In genomic region chr17:28494445-28495188, GRCh38 we compare ENCODE assay signal across 9 cellular contexts. TPM values are rescaled to one million over a fixed set of nuclear protein-coding genes. Genes with fewer than 3 reads are reported as not detected.
A peak's percentile ranks its signal among the peaks of the same experiment; 100 is the strongest.
DNase-seq lines count a peak whose midpoint lies in the region; ATAC-seq and FAIRE-seq lines count a peak whose summit lies in the region.
"Had no signal": no experiment of that assay in that cellular context is flagged by ENCODE, and none has a peak within 500 bp of the region (broad histone marks: within the 10 kb centered on the region; RNA-seq: fewer than 3 reads in every experiment).

No MANE protein-coding gene starts in this region.

- no peaks in the 10 kb centered on the region for H3K9me3 Mint-ChIP-seq in activated CD8-positive, alpha-beta T cell treated with anti-CD3 and anti-CD28 coated beads, Interleukin-2, amount 10 ng/mL, durations not matched to agents 7 days and 5 days (ENCODE audit: insufficient read depth)

- FAIRE-seq in small intestine (lab: Jason Lieb, UNC), result no peak
- FAIRE-seq: colon had no signal

- ATAC-seq in HG02759 (IDR thresholded peaks at IDR 0.05; ENCODE audit: unreplicated experiment), result peak; percentile 67
- peak; percentile 89 for ATAC-seq in activated CD8-positive, alpha-beta T cell treated with anti-CD3 and anti-CD28 coated beads, Interleukin-2, amount 10 ng/mL, durations not matched to agents 7 days and 5 days

- H2BK5ac ChIP-seq in mesendoderm (ENCODE audit: low read length), result no peak overlapping the region

- H2AK5ac ChIP-seq in mesendoderm (ENCODE audit: low read length), result no peak overlapping the region

- H2BK15ac ChIP-seq in mesendoderm (replicated peaks; ENCODE audit: low read depth), result no peak overlapping the region

- H3K27ac ChIP-seq in effector memory CD4-positive, alpha-beta T cell (ENCODE audit: insufficient read depth, low read length, poor library complexity, severe bottlenecking), result no peak overlapping the region
- no peak overlapping the region for H3K27ac ChIP-seq in mesendoderm (ENCODE audit: low read depth, low read length)
- no peak overlapping the region for H3K27ac ChIP-seq in small intestine (ENCODE audit: low read depth in 1 of 2, low read length in 1 of 2)

- no peak overlapping the region for H4K5ac ChIP-seq in mesendoderm (ENCODE audit: low read length)

- H3K27me3 Mint-ChIP-seq in activated CD8-positive, alpha-beta T cell treated with anti-CD3 and anti-CD28 coated beads, Interleukin-2, amount 10 ng/mL, durations not matched to agents 7 days and 5 days (ENCODE audit: low read depth), result peaks cover 2% of the 10 kb centered on the region

- H3K56ac ChIP-seq in mesendoderm (ENCODE audit: low read length), result no peak overlapping the region

- no peaks in the 10 kb centered on the region for H3K27me3 ChIP-seq in effector memory CD4-positive, alpha-beta T cell (replicated peaks; ENCODE audit: control insufficient read depth, insufficient read depth, low read length, poor library complexity, severe bottlenecking)
- H3K27me3 ChIP-seq in mesendoderm (ENCODE audit: insufficient read depth, low read length, poor library complexity) (no peaks in the 10 kb centered on the region), small intestine (ENCODE audit: control insufficient read depth in 2 of 2, insufficient read depth in 2 of 2, low read length in 2 of 2) (no peaks in the 10 kb centered on the region)

- no CpG with 5 or more reads among the region's 15 CpGs for WGBS in mesendoderm (ENCODE audit: extremely low coverage, insufficient coverage, low lambda C conversion rate)
- WGBS in small intestine, 3 donors, result 43 to 49% (median 45%) methylated on average over 15 of the region's 15 CpGs

- no peak overlapping the region for H3K23ac ChIP-seq in mesendoderm (ENCODE audit: low read length)

- H3K27ac Mint-ChIP-seq in activated CD8-positive, alpha-beta T cell treated with anti-CD3 and anti-CD28 coated beads, Interleukin-2, amount 10 ng/mL, durations not matched to agents 7 days and 5 days, result no peak overlapping the region

- no peak overlapping the region for H4K8ac ChIP-seq in mesendoderm (ENCODE audit: low read depth, low read length)

- H3K4ac ChIP-seq in mesendoderm (ENCODE audit: low read depth, low read length), result no peak overlapping the region

- no peak overlapping the region for H2BK120ac ChIP-seq in mesendoderm (ENCODE audit: low read depth, low read length)

- POLR2A ChIA-PET in activated CD8-positive, alpha-beta T cell treated with anti-CD3 and anti-CD28 coated beads, Interleukin-2, amount 10 ng/mL, durations not matched to agents 7 days and 5 days (lab: Charles Lee), result no interaction called here

- no peaks in the 10 kb centered on the region for H3K4me1 Mint-ChIP-seq in activated CD8-positive, alpha-beta T cell treated with anti-CD3 and anti-CD28 coated beads, Interleukin-2, amount 10 ng/mL, durations not matched to agents 7 days and 5 days (ENCODE audit: low read depth)

- H3K36me3 ChIP-seq in effector memory CD4-positive, alpha-beta T cell (ENCODE audit: control insufficient read depth, insufficient read depth, low read length), result no peaks in the 10 kb centered on the region
- H3K36me3 ChIP-seq in mesendoderm (ENCODE audit: control insufficient read depth, insufficient read depth, low read length) (no peaks in the 10 kb centered on the region), small intestine (ENCODE audit: control insufficient read depth in 2 of 2, insufficient read depth in 2 of 2, low read length in 2 of 2) (peaks cover 0 to 12% of the 10 kb centered on the region in 2 donors)

- H3K4me3 Mint-ChIP-seq in activated CD8-positive, alpha-beta T cell treated with anti-CD3 and anti-CD28 coated beads, Interleukin-2, amount 10 ng/mL, durations not matched to agents 7 days and 5 days, result no peak overlapping the region

- H3K9ac ChIP-seq in mesendoderm (ENCODE audit: low read length), result no peak overlapping the region

- no peaks in the 10 kb centered on the region for H3K79me2 ChIP-seq in mesendoderm (ENCODE audit: control insufficient read depth, insufficient read depth, low read length)

- CTCF ChIA-PET in activated CD8-positive, alpha-beta T cell treated with anti-CD3 and anti-CD28 coated beads, Interleukin-2, amount 10 ng/mL, durations not matched to agents 7 days and 5 days (lab: Charles Lee), result interaction anchor here (0.9 to 2.6 kb wide), 10 partner anchors 9 to 167 kb away, joined by 3 to 16 read pairs (median 5); partner anchors contain the start of genes SDF2 and SUPT6H

- H3K9me3 ChIP-seq in effector memory CD4-positive, alpha-beta T cell (ENCODE audit: control insufficient read depth, low read length), result no peaks in the 10 kb centered on the region
- H3K9me3 ChIP-seq in small intestine (ENCODE audit: control insufficient read depth, low read depth), result no peaks in the 10 kb centered on the region

- no peaks in the 10 kb centered on the region for H3K4me1 ChIP-seq in effector memory CD4-positive, alpha-beta T cell (ENCODE audit: control insufficient read depth, insufficient read depth, low read length, poor library complexity, severe bottlenecking)
- H3K4me1 ChIP-seq in mesendoderm (ENCODE audit: control insufficient read depth, low read depth, low read length) (no peaks in the 10 kb centered on the region), small intestine (ENCODE audit: control insufficient read depth in 2 of 2, insufficient read depth in 1 of 2, low read depth in 1 of 2, low read length in 1 of 2) (no peaks in the 10 kb centered on the region)

- DNase-seq in DMS 273 (lab: John Stamatoyannopoulos, UW; ENCODE audit: unreplicated experiment) (peak; percentile 87), NCI-H748 (lab: John Stamatoyannopoulos, UW; ENCODE audit: unreplicated experiment) (peak; percentile 73), mesendoderm (peak; percentile 62), small intestine (no peak)
- peak; percentile 83 for DNase-seq in activated CD8-positive, alpha-beta T cell treated with anti-CD3 and anti-CD28 coated beads, Interleukin-2, amount 10 ng/mL, durations not matched to agents 7 days and 5 days
- peak; percentile 48 to 63 (median 49) for DNase-seq in effector memory CD4-positive, alpha-beta T cell
- DNase-seq in stimulated activated CD8-positive, alpha-beta memory T cell treated with anti-CD3 and anti-CD28 coated beads, Interleukin-4, amount 100 ng/mL, for 1 hour (ENCODE audit: low read depth in 2 of 2, low spot score in 1 of 2), result peak; percentile 53 to 68

- H3K4me3 ChIP-seq in effector memory CD4-positive, alpha-beta T cell (ENCODE audit: insufficient read depth, low read depth, low read length, poor library complexity, severe bottlenecking), result no peak overlapping the region
- H3K4me3 ChIP-seq in mesendoderm (ENCODE audit: low read length), result no peak overlapping the region
- no peak overlapping the region for H3K4me3 ChIP-seq in small intestine (ENCODE audit: low read depth in 1 of 2, low read length in 2 of 2)

- H3K4me2 ChIP-seq in mesendoderm (ENCODE audit: low read length), result no peak overlapping the region

- no peaks in the 10 kb centered on the region for H3K36me3 Mint-ChIP-seq in activated CD8-positive, alpha-beta T cell treated with anti-CD3 and anti-CD28 coated beads, Interleukin-2, amount 10 ng/mL, durations not matched to agents 7 days and 5 days (ENCODE audit: low read depth)

- H3K79me1 ChIP-seq in mesendoderm (ENCODE audit: low read length), result no peaks in the 10 kb centered on the region

- H3K18ac ChIP-seq in mesendoderm (ENCODE audit: low read length), result no peak overlapping the region

RNA-seq across cellular contexts. Expression of gene FOXN1, which starts 11.5 kb away (rescaled TPM):
- total RNA-seq in activated CD8-positive, alpha-beta T cell treated with anti-CD3 and anti-CD28 coated beads, Interleukin-2, amount 10 ng/mL, durations not matched to agents 7 days and 5 days, result not detected
- polyA plus RNA-seq in mesendoderm (2013, experiment 1 of 2), result not detected
- polyA plus RNA-seq in mesendoderm (2013, experiment 2 of 2), result not detected
- not detected for polyA plus RNA-seq in small intestine

RNA-seq across cellular contexts. Expression of gene SLC13A2, which starts 21.2 kb away (rescaled TPM):
- total RNA-seq in activated CD8-positive, alpha-beta T cell treated with anti-CD3 and anti-CD28 coated beads, Interleukin-2, amount 10 ng/mL, durations not matched to agents 7 days and 5 days, result not detected
- polyA plus RNA-seq in mesendoderm (2013, experiment 1 of 2), result not detected
- polyA plus RNA-seq in mesendoderm (2013, experiment 2 of 2), result not detected
- 100 to 1,000 TPM; 148 to 320 (median 274) TPM for polyA plus RNA-seq in small intestine

RNA-seq across cellular contexts. Expression of gene UNC119, which starts 57.8 kb away (rescaled TPM):
- 10 to 100 TPM; 41.6 to 48.1 TPM for total RNA-seq in activated CD8-positive, alpha-beta T cell treated with anti-CD3 and anti-CD28 coated beads, Interleukin-2, amount 10 ng/mL, durations not matched to agents 7 days and 5 days
- polyA plus RNA-seq in mesendoderm (2013, experiment 1 of 2), result 33.1 TPM
- polyA plus RNA-seq in mesendoderm (2013, experiment 2 of 2), result 32.1 TPM
- 10 to 100 TPM; 14.6 to 40.9 (median 18.9) TPM for polyA plus RNA-seq in small intestine
